Comparison of ENCODE assay signal across 1 cellular context in the genomic region with DNA sequence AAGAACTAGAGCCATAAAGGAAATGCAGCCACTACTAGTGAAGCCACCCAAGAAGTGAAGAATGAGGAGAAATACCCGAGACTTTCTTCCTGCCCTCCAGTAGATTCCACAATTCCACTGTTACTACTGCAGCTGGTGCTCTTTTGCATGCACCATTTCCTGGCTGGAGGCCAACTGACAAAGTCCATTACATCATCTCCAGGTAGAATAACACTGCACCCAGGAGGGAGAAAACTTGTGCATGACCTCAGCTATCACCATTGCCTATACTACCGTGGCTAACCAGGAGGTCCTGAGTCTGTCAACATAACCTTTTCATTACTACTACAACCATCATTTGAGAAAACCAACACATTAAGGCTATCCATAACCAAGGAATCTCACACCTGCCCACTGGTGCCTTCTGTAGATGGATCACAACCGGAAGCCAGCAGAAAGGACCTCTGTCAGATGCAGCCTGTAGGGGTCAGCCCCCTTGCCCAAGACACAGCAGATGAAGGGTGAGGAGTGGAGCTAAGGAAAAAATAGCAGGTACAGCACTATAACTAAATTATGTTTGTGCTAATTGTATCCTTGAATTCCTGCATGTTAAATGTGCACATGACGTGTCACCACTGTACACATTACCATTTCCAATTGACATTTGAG.
TF ChIP-seq lines count a peak whose summit lies in the region.

No MANE protein-coding gene starts in this region.

TF ChIP-seq in SK-N-SH treated with all-trans-retinoic acid at 6 μM for 48 hours, 23 proteins besides CTCF, POLR2A, EP300 and RAD21 (continued from another document):
- TF ChIP-seq, protein P1, sequence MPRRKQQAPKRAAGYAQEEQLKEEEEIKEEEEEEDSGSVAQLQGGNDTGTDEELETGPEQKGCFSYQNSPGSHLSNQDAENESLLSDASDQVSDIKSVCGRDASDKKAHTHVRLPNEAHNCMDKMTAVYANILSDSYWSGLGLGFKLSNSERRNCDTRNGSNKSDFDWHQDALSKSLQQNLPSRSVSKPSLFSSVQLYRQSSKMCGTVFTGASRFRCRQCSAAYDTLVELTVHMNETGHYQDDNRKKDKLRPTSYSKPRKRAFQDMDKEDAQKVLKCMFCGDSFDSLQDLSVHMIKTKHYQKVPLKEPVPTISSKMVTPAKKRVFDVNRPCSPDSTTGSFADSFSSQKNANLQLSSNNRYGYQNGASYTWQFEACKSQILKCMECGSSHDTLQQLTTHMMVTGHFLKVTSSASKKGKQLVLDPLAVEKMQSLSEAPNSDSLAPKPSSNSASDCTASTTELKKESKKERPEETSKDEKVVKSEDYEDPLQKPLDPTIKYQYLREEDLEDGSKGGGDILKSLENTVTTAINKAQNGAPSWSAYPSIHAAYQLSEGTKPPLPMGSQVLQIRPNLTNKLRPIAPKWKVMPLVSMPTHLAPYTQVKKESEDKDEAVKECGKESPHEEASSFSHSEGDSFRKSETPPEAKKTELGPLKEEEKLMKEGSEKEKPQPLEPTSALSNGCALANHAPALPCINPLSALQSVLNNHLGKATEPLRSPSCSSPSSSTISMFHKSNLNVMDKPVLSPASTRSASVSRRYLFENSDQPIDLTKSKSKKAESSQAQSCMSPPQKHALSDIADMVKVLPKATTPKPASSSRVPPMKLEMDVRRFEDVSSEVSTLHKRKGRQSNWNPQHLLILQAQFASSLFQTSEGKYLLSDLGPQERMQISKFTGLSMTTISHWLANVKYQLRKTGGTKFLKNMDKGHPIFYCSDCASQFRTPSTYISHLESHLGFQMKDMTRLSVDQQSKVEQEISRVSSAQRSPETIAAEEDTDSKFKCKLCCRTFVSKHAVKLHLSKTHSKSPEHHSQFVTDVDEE (CRISPR knock-in tag; IDR thresholded peaks at IDR 0.05) = no peak
- no peak for TF ChIP-seq BACH2 (CRISPR knock-in tag; IDR thresholded peaks at IDR 0.05; ENCODE audit: borderline replicate concordance)
- TF ChIP-seq ZNF70 (CRISPR knock-in tag; IDR thresholded peaks at IDR 0.05) = no peak
TF ChIP-seq in SK-N-SH treated with all-trans-retinoic acid at 6 μM for 48 hours: peak in this region for 0.
